Comparison of ENCODE assay signal across 8 cellular contexts in genomic region chr19:35213678-35214632, GRCh38. TPM values are rescaled to one million over a fixed set of nuclear protein-coding genes. Genes with fewer than 3 reads are reported as not detected.
A peak's percentile ranks its signal among the peaks of the same experiment; 100 is the strongest.
DNase-seq lines count a peak whose midpoint lies in the region; ATAC-seq and TF ChIP-seq lines count a peak whose summit lies in the region.

No MANE protein-coding gene starts in this region.

- DNase-seq in CD14-positive monocyte (ENCODE audit: low spot score) (peak; percentile 95), MV-4-11 (lab: John Stamatoyannopoulos, UW) (peak; percentile 94), SW480 (ENCODE audit: low spot score) (peak; percentile 93), adipocyte (ENCODE audit: low read depth) (peak; percentile 40), islet precursor cell (peak; percentile 56), progenitor cell of endocrine pancreas (ENCODE audit: low spot score, unreplicated experiment) (no peak)
- peak; percentile 78 for DNase-seq in stimulated activated CD8-positive, alpha-beta memory T cell treated with anti-CD3 and anti-CD28 coated beads, Interleukin-12 subunit alpha, Interleukin-12 subunit beta, amount 100 ng/mL, for 1 hour (ENCODE audit: low read depth)

- H3K27ac Mint-ChIP-seq in CD14-positive monocyte (peak overlapping the region; percentile 93 to 98 (median 97)), progenitor cell of endocrine pancreas (no peak overlapping the region)

- H3K9me3 ChIP-seq in adipocyte (ENCODE audit: control insufficient read depth, low read length): peaks cover 6% of the 10 kb centered on the region

- H3K4me1 Mint-ChIP-seq in CD14-positive monocyte (peaks cover 72% of the 10 kb centered on the region), progenitor cell of endocrine pancreas (ENCODE audit: low read depth) (no peaks in the 10 kb centered on the region)

- H3K4me3 Mint-ChIP-seq in CD14-positive monocyte: peak overlapping the region; percentile 49 to 69
- no peak overlapping the region for H3K4me3 Mint-ChIP-seq in progenitor cell of endocrine pancreas (ENCODE audit: low read depth)

- peaks cover 10% of the 10 kb centered on the region for H3K4me1 ChIP-seq in adipocyte (ENCODE audit: control insufficient read depth, insufficient read depth, low read length)

- no peaks in the 10 kb centered on the region for H3K36me3 ChIP-seq in adipocyte (ENCODE audit: control insufficient read depth, insufficient read depth, low read length, severe bottlenecking)

- intact Hi-C loops in CD14-positive monocyte (cut with micrococcal nuclease): loop anchor here (5.0 to 10.0 kb wide), 3 partner anchors 37 to 251 kb away; partner anchors contain the start of gene FFAR2 (in 1 of the 2)

- H3K9me3 Mint-ChIP-seq in CD14-positive monocyte: peaks cover 0 to 21% (median 13%) of the 10 kb centered on the region in 7 donors
- peaks cover 2% of the 10 kb centered on the region for H3K9me3 Mint-ChIP-seq in progenitor cell of endocrine pancreas (ENCODE audit: low read depth)

- TF ChIP-seq CTCF in CD14-positive monocyte (IDR thresholded peaks at IDR 0.05) (no peak), progenitor cell of endocrine pancreas (IDR thresholded peaks at IDR 0.05; ENCODE audit: unreplicated experiment) (no peak)

- H3K36me3 Mint-ChIP-seq in CD14-positive monocyte: peaks cover 6 to 14% of the 10 kb centered on the region in 2 donors
- no peaks in the 10 kb centered on the region for H3K36me3 Mint-ChIP-seq in progenitor cell of endocrine pancreas (ENCODE audit: insufficient read depth)

- H3K9ac ChIP-seq in adipocyte (ENCODE audit: low read length): no peak overlapping the region

- H3K27me3 Mint-ChIP-seq in CD14-positive monocyte (ENCODE audit: low read depth in 3 of 3) (peaks cover 0 to 10% (median 0%) of the 10 kb centered on the region in 3 donors), progenitor cell of endocrine pancreas (peaks cover 3% of the 10 kb centered on the region)

- peak; percentile 54 for ATAC-seq in GM21367 (IDR thresholded peaks at IDR 0.05; ENCODE audit: unreplicated experiment)

- no peak overlapping the region for H3K4me3 ChIP-seq in adipocyte (ENCODE audit: low read length)

- H3K27me3 ChIP-seq in adipocyte (replicated peaks; ENCODE audit: control insufficient read depth, insufficient read depth, low read length): peaks cover 3% of the 10 kb centered on the region

RNA-seq across cellular contexts. Expression of gene FAM187B, which starts 14.6 kb away (rescaled TPM):
- polyA plus RNA-seq in CD14-positive monocyte: not detected
- total RNA-seq in progenitor cell of endocrine pancreas: not detected in 2 replicates

RNA-seq across cellular contexts. Expression of gene LSR, which starts 34.8 kb away (rescaled TPM):
- under 1 TPM in 1 of 2 donors, not detected in 1; 0.17 TPM for polyA plus RNA-seq in CD14-positive monocyte
- total RNA-seq in progenitor cell of endocrine pancreas: 123 and 132 TPM in 2 replicates

RNA-seq across cellular contexts. Expression of gene USF2, which starts 54.8 kb away (rescaled TPM):
- polyA plus RNA-seq in CD14-positive monocyte: 1 to 10 TPM; 2.7 to 5.0 TPM
- total RNA-seq in progenitor cell of endocrine pancreas: 126 and 132 TPM in 2 replicates

RNA-seq across cellular contexts. Expression of gene FXYD5, which starts 59.4 kb away (rescaled TPM):
- polyA plus RNA-seq in CD14-positive monocyte: 100 to 1,000 TPM; 204 to 312 TPM
- 0.62 and 1.2 TPM in 2 replicates for total RNA-seq in progenitor cell of endocrine pancreas
